ENCODE assay signal across 7 cellular contexts in the genomic region with DNA sequence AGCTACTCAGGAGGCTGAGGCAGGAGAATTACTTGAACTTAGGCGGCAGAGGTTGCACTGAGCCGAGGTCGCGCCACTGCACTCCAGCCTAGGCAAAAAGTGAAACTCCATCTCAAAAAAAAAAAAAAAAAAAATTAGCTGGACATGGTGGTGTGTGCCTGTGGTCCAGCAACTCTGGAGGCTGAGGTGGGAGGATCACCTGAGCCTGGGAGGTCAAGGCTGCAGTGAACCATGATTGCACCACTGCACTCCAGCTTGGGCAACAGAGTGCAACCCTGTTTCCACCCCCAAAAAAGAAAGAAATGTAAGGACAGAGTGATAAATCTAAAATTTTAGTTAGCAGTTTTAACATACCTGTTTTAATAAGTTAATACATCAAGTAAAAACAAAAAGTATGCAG. TPM values are rescaled to one million over a fixed set of nuclear protein-coding genes. Genes with fewer than 3 reads are reported as not detected.
"Had no signal": no experiment of that assay in that cellular context is flagged by ENCODE, and none has a peak within 500 bp of the region (broad histone marks: within the 10 kb centered on the region; RNA-seq: fewer than 3 reads in every experiment).

No MANE protein-coding gene starts in this region.

RNA-seq across cellular contexts. Expression of gene CMTM2, which starts 17.3 kb away (rescaled TPM):
- total RNA-seq: activated B cell treated with CpG ODN at 0.5 μM for 24 hours; activated naive CD4-positive, alpha-beta T cell treated with anti-CD3 and anti-CD28 coated beads for 36 hours; astrocyte; bronchial epithelial cell; cerebellum; foreskin keratinocyte; gastrocnemius medialis had no signal
